19 cellular contexts compared by ENCODE assay signal in the genomic region with DNA sequence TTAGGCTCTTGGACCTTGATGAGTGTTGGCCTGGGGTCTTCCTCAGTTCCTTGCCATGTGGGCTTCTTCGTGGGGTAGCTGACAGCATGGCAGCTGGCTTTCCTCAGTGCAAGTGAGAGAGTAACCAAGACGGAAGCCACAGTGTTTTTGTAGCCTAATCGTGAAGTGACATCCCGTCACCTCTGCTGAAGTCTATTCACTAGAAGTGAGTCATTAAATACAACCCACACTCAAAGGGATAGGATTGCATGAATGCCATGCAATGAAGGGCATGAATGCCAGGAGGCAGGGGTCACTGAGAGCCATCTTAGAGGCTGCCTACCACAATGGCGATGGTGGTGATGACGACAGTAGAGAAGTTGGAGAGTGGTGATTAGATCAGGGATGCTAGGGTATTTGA.
"Had no signal": no experiment of that assay in that cellular context is flagged by ENCODE, and none has a peak within 500 bp of the region (broad histone marks: within the 10 kb centered on the region; RNA-seq: fewer than 3 reads in every experiment).

No MANE protein-coding gene starts in this region.

- H3K9me3 Mint-ChIP-seq: dendritic cell treated with granulocyte-macrophage colony-stimulating factor and Interleukin-4, amounts not matched to agents 40 ng/mL and 50 ng/mL, for 4 days; nephron progenitor cell; T-cell; type B pancreatic cell had no signal

- H3K27ac Mint-ChIP-seq: dendritic cell treated with granulocyte-macrophage colony-stimulating factor and Interleukin-4, amounts not matched to agents 40 ng/mL and 50 ng/mL, for 4 days; nephron progenitor cell; progenitor cell of endocrine pancreas; T-cell; type B pancreatic cell had no signal

- H3K4me1 ChIP-seq: heart right ventricle, left ventricle myocardium inferior, testis had no signal

- H3K4me3 ChIP-seq: esophagus squamous epithelium, heart right ventricle, left ventricle myocardium inferior, stomach, testis had no signal

- H3K9me3 ChIP-seq: esophagus squamous epithelium, heart right ventricle, left ventricle myocardium inferior, stomach, testis had no signal

- H3K27me3 ChIP-seq: esophagus squamous epithelium, stomach, testis had no signal

- ATAC-seq: heart right ventricle, SK-N-SH treated with all-trans-retinoic acid at 6 μM for 48 hours, T-cell had no signal

- H3K4me3 Mint-ChIP-seq: dendritic cell treated with granulocyte-macrophage colony-stimulating factor and Interleukin-4, amounts not matched to agents 40 ng/mL and 50 ng/mL, for 4 days; nephron progenitor cell; T-cell; type B pancreatic cell had no signal

- H3K36me3 ChIP-seq: esophagus squamous epithelium, heart right ventricle, left ventricle myocardium inferior, stomach had no signal

- DNase-seq: activated CD4-positive, alpha-beta T cell treated with anti-CD3 and anti-CD28 coated beads, Interleukin-2, amount 50 U/mL, for 4 hours; activated CD4-positive, CD25-positive, alpha-beta regulatory T cell; activated CD8-positive, alpha-beta memory T cell treated with anti-CD3 and anti-CD28 coated beads, Interleukin-2, amount 50 U/mL, for 4 hours; activated naive CD4-positive, alpha-beta T cell treated with Interleukin-2 at 50 U/mL for 16 hours; effector memory CD4-positive, alpha-beta T cell; esophagus squamous epithelium; heart right ventricle; left ventricle myocardium inferior; mammary epithelial cell; nephron progenitor cell; stimulated activated CD4-positive, alpha-beta T cell treated with anti-CD3 and anti-CD28 coated beads, Interleukin-2, amount 100 ng/mL, for 48 hours; stomach; T-cell; T-helper 9 cell; testis had no signal

- H3K36me3 Mint-ChIP-seq: T-cell, type B pancreatic cell had no signal

- H3K4me1 Mint-ChIP-seq: T-cell had no signal

- H3K27ac ChIP-seq: esophagus squamous epithelium, heart right ventricle, left ventricle myocardium inferior, stomach, testis had no signal
